1 cellular context compared by ENCODE assay signal in the genomic region with DNA sequence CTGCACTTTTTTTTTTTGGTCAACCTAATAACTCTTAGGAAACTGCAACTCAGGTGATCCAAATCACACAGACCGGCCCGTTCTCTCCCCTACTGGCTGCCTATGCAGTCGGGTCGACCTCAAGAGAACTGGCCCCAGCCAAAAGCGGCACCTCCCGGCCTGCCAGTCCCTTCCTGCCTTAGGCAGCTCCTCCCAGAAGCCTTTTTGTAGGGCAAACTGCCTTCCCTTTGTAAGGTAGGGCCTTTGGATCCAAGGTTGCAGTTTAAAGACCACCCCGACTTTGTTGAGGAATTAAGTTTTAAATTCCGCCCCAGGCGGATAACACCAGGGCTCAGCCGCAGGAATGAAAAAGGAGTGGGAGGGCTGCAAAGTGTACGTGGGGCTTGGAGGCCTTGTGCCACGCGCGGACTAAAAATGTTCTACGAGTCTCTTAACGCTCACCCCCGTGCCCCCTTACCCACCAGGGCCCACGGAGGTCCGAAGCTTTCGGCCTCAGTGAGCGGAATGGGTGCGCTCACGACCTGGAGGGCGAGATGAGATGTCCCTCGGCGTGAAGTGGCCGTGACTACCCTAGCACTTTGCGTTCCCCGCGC.
TF ChIP-seq lines count a peak whose summit lies in the region.

No MANE protein-coding gene starts in this region.

TF ChIP-seq in GM23338, 12 proteins besides CTCF, POLR2A, EP300 and RAD21 (continued from another document):
- TF ChIP-seq, protein P1, sequence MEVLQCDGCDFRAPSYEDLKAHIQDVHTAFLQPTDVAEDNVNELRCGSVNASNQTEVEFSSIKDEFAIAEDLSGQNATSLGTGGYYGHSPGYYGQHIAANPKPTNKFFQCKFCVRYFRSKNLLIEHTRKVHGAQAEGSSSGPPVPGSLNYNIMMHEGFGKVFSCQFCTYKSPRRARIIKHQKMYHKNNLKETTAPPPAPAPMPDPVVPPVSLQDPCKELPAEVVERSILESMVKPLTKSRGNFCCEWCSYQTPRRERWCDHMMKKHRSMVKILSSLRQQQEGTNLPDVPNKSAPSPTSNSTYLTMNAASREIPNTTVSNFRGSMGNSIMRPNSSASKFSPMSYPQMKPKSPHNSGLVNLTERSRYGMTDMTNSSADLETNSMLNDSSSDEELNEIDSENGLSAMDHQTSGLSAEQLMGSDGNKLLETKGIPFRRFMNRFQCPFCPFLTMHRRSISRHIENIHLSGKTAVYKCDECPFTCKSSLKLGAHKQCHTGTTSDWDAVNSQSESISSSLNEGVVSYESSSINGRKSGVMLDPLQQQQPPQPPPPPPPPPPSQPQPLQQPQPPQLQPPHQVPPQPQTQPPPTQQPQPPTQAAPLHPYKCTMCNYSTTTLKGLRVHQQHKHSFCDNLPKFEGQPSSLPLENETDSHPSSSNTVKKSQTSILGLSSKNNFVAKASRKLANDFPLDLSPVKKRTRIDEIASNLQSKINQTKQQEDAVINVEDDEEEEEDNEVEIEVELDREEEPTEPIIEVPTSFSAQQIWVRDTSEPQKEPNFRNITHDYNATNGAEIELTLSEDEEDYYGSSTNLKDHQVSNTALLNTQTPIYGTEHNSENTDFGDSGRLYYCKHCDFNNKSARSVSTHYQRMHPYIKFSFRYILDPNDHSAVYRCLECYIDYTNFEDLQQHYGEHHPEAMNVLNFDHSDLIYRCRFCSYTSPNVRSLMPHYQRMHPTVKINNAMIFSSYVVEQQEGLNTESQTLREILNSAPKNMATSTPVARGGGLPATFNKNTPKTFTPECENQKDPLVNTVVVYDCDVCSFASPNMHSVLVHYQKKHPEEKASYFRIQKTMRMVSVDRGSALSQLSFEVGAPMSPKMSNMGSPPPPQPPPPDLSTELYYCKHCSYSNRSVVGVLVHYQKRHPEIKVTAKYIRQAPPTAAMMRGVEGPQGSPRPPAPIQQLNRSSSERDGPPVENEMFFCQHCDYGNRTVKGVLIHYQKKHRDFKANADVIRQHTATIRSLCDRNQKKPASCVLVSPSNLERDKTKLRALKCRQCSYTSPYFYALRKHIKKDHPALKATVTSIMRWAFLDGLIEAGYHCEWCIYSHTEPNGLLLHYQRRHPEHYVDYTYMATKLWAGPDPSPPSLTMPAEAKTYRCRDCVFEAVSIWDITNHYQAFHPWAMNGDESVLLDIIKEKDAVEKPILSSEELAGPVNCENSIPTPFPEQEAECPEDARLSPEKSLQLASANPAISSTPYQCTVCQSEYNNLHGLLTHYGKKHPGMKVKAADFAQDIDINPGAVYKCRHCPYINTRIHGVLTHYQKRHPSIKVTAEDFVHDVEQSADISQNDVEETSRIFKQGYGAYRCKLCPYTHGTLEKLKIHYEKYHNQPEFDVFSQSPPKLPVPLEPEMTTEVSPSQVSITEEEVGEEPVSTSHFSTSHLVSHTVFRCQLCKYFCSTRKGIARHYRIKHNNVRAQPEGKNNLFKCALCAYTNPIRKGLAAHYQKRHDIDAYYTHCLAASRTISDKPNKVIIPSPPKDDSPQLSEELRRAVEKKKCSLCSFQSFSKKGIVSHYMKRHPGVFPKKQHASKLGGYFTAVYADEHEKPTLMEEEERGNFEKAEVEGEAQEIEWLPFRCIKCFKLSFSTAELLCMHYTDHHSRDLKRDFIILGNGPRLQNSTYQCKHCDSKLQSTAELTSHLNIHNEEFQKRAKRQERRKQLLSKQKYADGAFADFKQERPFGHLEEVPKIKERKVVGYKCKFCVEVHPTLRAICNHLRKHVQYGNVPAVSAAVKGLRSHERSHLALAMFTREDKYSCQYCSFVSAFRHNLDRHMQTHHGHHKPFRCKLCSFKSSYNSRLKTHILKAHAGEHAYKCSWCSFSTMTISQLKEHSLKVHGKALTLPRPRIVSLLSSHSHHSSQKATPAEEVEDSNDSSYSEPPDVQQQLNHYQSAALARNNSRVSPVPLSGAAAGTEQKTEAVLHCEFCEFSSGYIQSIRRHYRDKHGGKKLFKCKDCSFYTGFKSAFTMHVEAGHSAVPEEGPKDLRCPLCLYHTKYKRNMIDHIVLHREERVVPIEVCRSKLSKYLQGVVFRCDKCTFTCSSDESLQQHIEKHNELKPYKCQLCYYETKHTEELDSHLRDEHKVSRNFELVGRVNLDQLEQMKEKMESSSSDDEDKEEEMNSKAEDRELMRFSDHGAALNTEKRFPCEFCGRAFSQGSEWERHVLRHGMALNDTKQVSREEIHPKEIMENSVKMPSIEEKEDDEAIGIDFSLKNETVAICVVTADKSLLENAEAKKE (CRISPR knock-in tag; IDR thresholded peaks at IDR 0.05), result no peak
- TF ChIP-seq, protein P2, sequence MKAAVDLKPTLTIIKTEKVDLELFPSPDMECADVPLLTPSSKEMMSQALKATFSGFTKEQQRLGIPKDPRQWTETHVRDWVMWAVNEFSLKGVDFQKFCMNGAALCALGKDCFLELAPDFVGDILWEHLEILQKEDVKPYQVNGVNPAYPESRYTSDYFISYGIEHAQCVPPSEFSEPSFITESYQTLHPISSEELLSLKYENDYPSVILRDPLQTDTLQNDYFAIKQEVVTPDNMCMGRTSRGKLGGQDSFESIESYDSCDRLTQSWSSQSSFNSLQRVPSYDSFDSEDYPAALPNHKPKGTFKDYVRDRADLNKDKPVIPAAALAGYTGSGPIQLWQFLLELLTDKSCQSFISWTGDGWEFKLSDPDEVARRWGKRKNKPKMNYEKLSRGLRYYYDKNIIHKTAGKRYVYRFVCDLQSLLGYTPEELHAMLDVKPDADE (IDR thresholded peaks at IDR 0.05), result no peak
- TF ChIP-seq JUNB (IDR thresholded peaks at IDR 0.05; ENCODE audit: unreplicated experiment), result no peak
